ENCODE assay signal across 1 cellular context in the genomic region with DNA sequence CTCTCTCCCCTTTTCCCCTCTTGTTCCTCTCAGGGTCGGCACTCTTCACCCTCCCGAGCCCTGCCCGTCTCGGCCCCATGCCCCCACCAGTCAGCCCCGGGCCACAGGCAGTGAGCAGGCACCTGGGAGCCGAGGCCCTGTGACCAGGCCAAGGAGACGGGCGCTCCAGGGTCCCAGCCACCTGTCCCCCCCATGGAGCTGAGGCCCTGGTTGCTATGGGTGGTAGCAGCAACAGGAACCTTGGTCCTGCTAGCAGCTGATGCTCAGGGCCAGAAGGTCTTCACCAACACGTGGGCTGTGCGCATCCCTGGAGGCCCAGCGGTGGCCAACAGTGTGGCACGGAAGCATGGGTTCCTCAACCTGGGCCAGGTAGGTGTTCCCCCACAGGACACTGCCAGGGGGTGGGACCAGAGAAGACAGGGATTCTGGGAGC.
TF ChIP-seq lines count a peak whose summit lies in the region.

No MANE protein-coding gene starts in this region.

TF ChIP-seq in liver, 16 proteins besides CTCF, POLR2A, EP300 and RAD21:
- TF ChIP-seq TAF1 (conservative IDR thresholded peaks at IDR 0.05) (no peak), RXRA (IDR thresholded peaks at IDR 0.05) (no peak), GABPA (IDR thresholded peaks at IDR 0.05 in 1 of 2, conservative IDR thresholded peaks at IDR 0.05 in 1 of 2) (no peak), HNF4A (conservative IDR thresholded peaks at IDR 0.05) (no peak), FOXA1 (IDR thresholded peaks at IDR 0.05) (no peak), EGR1 (IDR thresholded peaks at IDR 0.05; ENCODE audit: low read depth in 2 of 2) (no peak), JUND (IDR thresholded peaks at IDR 0.05) (no peak), FOXA2 (IDR thresholded peaks at IDR 0.05) (no peak), NR2F2 (IDR thresholded peaks at IDR 0.05) (no peak), YY1 (IDR thresholded peaks at IDR 0.05) (no peak), HNF4G (IDR thresholded peaks at IDR 0.05) (no peak), SP1 (IDR thresholded peaks at IDR 0.05) (no peak)
- TF ChIP-seq, protein P1, sequence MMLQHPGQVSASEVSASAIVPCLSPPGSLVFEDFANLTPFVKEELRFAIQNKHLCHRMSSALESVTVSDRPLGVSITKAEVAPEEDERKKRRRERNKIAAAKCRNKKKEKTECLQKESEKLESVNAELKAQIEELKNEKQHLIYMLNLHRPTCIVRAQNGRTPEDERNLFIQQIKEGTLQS (IDR thresholded peaks at IDR 0.05): no peak
- TF ChIP-seq, protein P2, sequence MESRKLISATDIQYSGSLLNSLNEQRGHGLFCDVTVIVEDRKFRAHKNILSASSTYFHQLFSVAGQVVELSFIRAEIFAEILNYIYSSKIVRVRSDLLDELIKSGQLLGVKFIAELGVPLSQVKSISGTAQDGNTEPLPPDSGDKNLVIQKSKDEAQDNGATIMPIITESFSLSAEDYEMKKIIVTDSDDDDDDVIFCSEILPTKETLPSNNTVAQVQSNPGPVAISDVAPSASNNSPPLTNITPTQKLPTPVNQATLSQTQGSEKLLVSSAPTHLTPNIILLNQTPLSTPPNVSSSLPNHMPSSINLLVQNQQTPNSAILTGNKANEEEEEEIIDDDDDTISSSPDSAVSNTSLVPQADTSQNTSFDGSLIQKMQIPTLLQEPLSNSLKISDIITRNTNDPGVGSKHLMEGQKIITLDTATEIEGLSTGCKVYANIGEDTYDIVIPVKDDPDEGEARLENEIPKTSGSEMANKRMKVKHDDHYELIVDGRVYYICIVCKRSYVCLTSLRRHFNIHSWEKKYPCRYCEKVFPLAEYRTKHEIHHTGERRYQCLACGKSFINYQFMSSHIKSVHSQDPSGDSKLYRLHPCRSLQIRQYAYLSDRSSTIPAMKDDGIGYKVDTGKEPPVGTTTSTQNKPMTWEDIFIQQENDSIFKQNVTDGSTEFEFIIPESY (IDR thresholded peaks at IDR 0.05): no peak
- TF ChIP-seq, protein P3, sequence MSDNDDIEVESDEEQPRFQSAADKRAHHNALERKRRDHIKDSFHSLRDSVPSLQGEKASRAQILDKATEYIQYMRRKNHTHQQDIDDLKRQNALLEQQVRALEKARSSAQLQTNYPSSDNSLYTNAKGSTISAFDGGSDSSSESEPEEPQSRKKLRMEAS (IDR thresholded peaks at IDR 0.05): no peak
- TF ChIP-seq, protein P4, sequence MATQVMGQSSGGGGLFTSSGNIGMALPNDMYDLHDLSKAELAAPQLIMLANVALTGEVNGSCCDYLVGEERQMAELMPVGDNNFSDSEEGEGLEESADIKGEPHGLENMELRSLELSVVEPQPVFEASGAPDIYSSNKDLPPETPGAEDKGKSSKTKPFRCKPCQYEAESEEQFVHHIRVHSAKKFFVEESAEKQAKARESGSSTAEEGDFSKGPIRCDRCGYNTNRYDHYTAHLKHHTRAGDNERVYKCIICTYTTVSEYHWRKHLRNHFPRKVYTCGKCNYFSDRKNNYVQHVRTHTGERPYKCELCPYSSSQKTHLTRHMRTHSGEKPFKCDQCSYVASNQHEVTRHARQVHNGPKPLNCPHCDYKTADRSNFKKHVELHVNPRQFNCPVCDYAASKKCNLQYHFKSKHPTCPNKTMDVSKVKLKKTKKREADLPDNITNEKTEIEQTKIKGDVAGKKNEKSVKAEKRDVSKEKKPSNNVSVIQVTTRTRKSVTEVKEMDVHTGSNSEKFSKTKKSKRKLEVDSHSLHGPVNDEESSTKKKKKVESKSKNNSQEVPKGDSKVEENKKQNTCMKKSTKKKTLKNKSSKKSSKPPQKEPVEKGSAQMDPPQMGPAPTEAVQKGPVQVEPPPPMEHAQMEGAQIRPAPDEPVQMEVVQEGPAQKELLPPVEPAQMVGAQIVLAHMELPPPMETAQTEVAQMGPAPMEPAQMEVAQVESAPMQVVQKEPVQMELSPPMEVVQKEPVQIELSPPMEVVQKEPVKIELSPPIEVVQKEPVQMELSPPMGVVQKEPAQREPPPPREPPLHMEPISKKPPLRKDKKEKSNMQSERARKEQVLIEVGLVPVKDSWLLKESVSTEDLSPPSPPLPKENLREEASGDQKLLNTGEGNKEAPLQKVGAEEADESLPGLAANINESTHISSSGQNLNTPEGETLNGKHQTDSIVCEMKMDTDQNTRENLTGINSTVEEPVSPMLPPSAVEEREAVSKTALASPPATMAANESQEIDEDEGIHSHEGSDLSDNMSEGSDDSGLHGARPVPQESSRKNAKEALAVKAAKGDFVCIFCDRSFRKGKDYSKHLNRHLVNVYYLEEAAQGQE (IDR thresholded peaks at IDR 0.05): no peak
TF ChIP-seq in liver: peak in this region for 0.
